In genomic region chr6:107647439-107647948, GRCh38 we compare ENCODE assay signal across 15 cellular contexts.
"Had no signal": no experiment of that assay in that cellular context is flagged by ENCODE, and none has a peak within 500 bp of the region (broad histone marks: within the 10 kb centered on the region; RNA-seq: fewer than 3 reads in every experiment).

No MANE protein-coding gene starts in this region.

- H3K27ac ChIP-seq: esophagus squamous epithelium, testis had no signal

- H3K36me3 Mint-ChIP-seq: natural killer cell had no signal

- H3K4me1 Mint-ChIP-seq: natural killer cell; stimulated activated naive CD8-positive, alpha-beta T cell treated with anti-CD3 and anti-CD28 coated beads, Interleukin-15, amount 100 ng/mL, for 72 hours had no signal

- H3K4me3 ChIP-seq: esophagus squamous epithelium, spleen, testis, tibial nerve had no signal

- H3K27ac Mint-ChIP-seq: dendritic cell treated with granulocyte-macrophage colony-stimulating factor and Interleukin-4, amounts not matched to agents 40 ng/mL and 50 ng/mL, for 4 days; effector memory CD8-positive, alpha-beta T cell; natural killer cell; stimulated activated naive CD8-positive, alpha-beta T cell treated with anti-CD3 and anti-CD28 coated beads, Interleukin-15, amount 100 ng/mL, for 72 hours had no signal

- H3K9me3 Mint-ChIP-seq: dendritic cell treated with granulocyte-macrophage colony-stimulating factor and Interleukin-4, amounts not matched to agents 40 ng/mL and 50 ng/mL, for 4 days; effector memory CD8-positive, alpha-beta T cell; natural killer cell had no signal

- H3K27me3 Mint-ChIP-seq: stimulated activated naive B cell treated with anti-CD40 and anti-IgM and Interleukin-4, amounts not matched to agents 10 μg/mL and 1 μg/mL and 100 μg/mL, for 72 hours; stimulated activated naive CD8-positive, alpha-beta T cell treated with anti-CD3 and anti-CD28 coated beads, Interleukin-15, amount 100 ng/mL, for 72 hours had no signal

- H3K4me3 Mint-ChIP-seq: dendritic cell treated with granulocyte-macrophage colony-stimulating factor and Interleukin-4, amounts not matched to agents 40 ng/mL and 50 ng/mL, for 4 days; effector memory CD8-positive, alpha-beta T cell; natural killer cell; stimulated activated naive B cell treated with anti-CD40 and anti-IgM and Interleukin-4, amounts not matched to agents 10 μg/mL and 1 μg/mL and 100 μg/mL, for 72 hours; stimulated activated naive CD8-positive, alpha-beta T cell treated with anti-CD3 and anti-CD28 coated beads, Interleukin-15, amount 100 ng/mL, for 72 hours had no signal

- H3K27me3 ChIP-seq: esophagus squamous epithelium, spleen, testis, tibial nerve had no signal

- H3K36me3 ChIP-seq: esophagus squamous epithelium, spleen, tibial nerve had no signal

- H3K9me3 ChIP-seq: esophagus squamous epithelium, testis had no signal

- DNase-seq: cerebellar nuclear complex; effector memory CD8-positive, alpha-beta T cell; esophagus squamous epithelium; foreskin fibroblast; natural killer cell; right cardiac atrium; spleen; stimulated activated CD4-positive, alpha-beta T cell treated with anti-CD3 and anti-CD28 coated beads, Interleukin-15, amount 100 ng/mL, for 24 hours; stimulated activated CD4-positive, alpha-beta T cell treated with anti-CD3 and anti-CD28 coated beads, Interleukin-1b, Interleukin-23, amount 100 ng/mL, for 48 hours; stimulated activated CD4-positive, alpha-beta T cell treated with anti-CD3 and anti-CD28 coated beads, Interleukin-4, amount 100 ng/mL, for 24 hours; stimulated activated naive B cell treated with anti-CD40 and anti-IgM and Interleukin-4, amounts not matched to agents 10 μg/mL and 1 μg/mL and 100 μg/mL, for 72 hours; stimulated activated naive CD8-positive, alpha-beta T cell treated with anti-CD3 and anti-CD28 coated beads, Interleukin-15, amount 100 ng/mL, for 72 hours; testis had no signal

- ATAC-seq: effector memory CD8-positive, alpha-beta T cell; natural killer cell; right cardiac atrium; stimulated activated naive B cell treated with anti-CD40 and anti-IgM and Interleukin-4, amounts not matched to agents 10 μg/mL and 1 μg/mL and 100 μg/mL, for 72 hours; stimulated activated naive CD8-positive, alpha-beta T cell treated with anti-CD3 and anti-CD28 coated beads, Interleukin-15, amount 100 ng/mL, for 72 hours had no signal
